18 cellular contexts compared by ENCODE assay signal in genomic region chr3:195079636-195080035, GRCh38.
DNase-seq lines count a peak whose midpoint lies in the region; ATAC-seq and TF ChIP-seq lines count a peak whose summit lies in the region.
"Had no signal": no experiment of that assay in that cellular context is flagged by ENCODE, and none has a peak within 500 bp of the region (broad histone marks: within the 10 kb centered on the region; RNA-seq: fewer than 3 reads in every experiment).

No MANE protein-coding gene starts in this region.

- POLR2A ChIA-PET in MCF 10A (lab: Yijun Ruan, JAX) = no interaction called here

- H3K4me1 ChIP-seq in breast epithelium = peaks cover 0 to 14% of the 10 kb centered on the region in 2 donors
- peaks cover 0 to 46% of the 10 kb centered on the region in 2 donors for H3K4me1 ChIP-seq in right atrium auricular region

- CTCF ChIA-PET in MCF 10A (lab: Yijun Ruan, JAX) = interaction anchor here (0.6 kb wide), 1 partner anchor 215 kb away, joined by 3 read pairs; no protein-coding TSS in a partner anchor

- no peaks in the 10 kb centered on the region for H3K9me3 ChIP-seq in breast epithelium
- no peaks in the 10 kb centered on the region for H3K9me3 ChIP-seq in WERI-Rb-1 (ENCODE audit: severe bottlenecking)
- H3K9me3 ChIP-seq in right atrium auricular region = no peaks in the 10 kb centered on the region

- no peaks in the 10 kb centered on the region for H3K27me3 ChIP-seq in breast epithelium
- no peaks in the 10 kb centered on the region for H3K27me3 ChIP-seq in WERI-Rb-1 (ENCODE audit: insufficient read depth, low read depth, severe bottlenecking)
- no peaks in the 10 kb centered on the region for H3K27me3 ChIP-seq in right atrium auricular region

- no peaks in the 10 kb centered on the region for H3K27me3 Mint-ChIP-seq in MCF 10A (ENCODE audit: insufficient read depth, unreplicated experiment)
- H3K27me3 Mint-ChIP-seq in stimulated activated naive B cell treated with anti-CD40 and anti-IgM and Interleukin-4, amounts not matched to agents 10 μg/mL and 1 μg/mL and 100 μg/mL, for 72 hours = peaks cover 0 to 5% of the 10 kb centered on the region in 2 donors
- H3K27me3 Mint-ChIP-seq: naive thymus-derived CD4-positive, alpha-beta T cell; T-helper 17 cell had no signal

- H3K4me3 Mint-ChIP-seq in MCF 10A (ENCODE audit: unreplicated experiment) = no peak overlapping the region
- H3K4me3 Mint-ChIP-seq in stimulated activated naive B cell treated with anti-CD40 and anti-IgM and Interleukin-4, amounts not matched to agents 10 μg/mL and 1 μg/mL and 100 μg/mL, for 72 hours = peak overlapping the region; percentile 0 to 34
- H3K4me3 Mint-ChIP-seq: T-helper 17 cell had no signal

- H3K9me3 Mint-ChIP-seq in MCF 10A (ENCODE audit: unreplicated experiment) = no peaks in the 10 kb centered on the region
- H3K9me3 Mint-ChIP-seq in stimulated activated naive B cell treated with anti-CD40 and anti-IgM and Interleukin-4, amounts not matched to agents 10 μg/mL and 1 μg/mL and 100 μg/mL, for 72 hours = no peaks in the 10 kb centered on the region
- H3K9me3 Mint-ChIP-seq: IgD-negative memory B cell had no signal

- H3K27ac ChIP-seq in breast epithelium = peak overlapping the region in 1 of 2 donors; percentile 69
- H3K27ac ChIP-seq in WERI-Rb-1 = peak overlapping the region; percentile 55; the same call in 1 of the 2 replicates
- peak overlapping the region; percentile 63 to 72 for H3K27ac ChIP-seq in right atrium auricular region

- DNase-seq in MCF 10A (ENCODE audit: unreplicated experiment) = no peak
- no peak for DNase-seq in breast epithelium (ENCODE audit: low spot score in 2 of 2)
- DNase-seq in WERI-Rb-1 = no peak
- no peak for DNase-seq in right atrium auricular region (ENCODE audit: low spot score)
- no peak for DNase-seq in stimulated activated naive B cell treated with anti-CD40 and anti-IgM and Interleukin-4, amounts not matched to agents 10 μg/mL and 1 μg/mL and 100 μg/mL, for 72 hours
- no peak for DNase-seq in GM19240 (ENCODE audit: insufficient read length, low spot score)
- no peak for DNase-seq in mucosa of gallbladder (ENCODE audit: low spot score)
- DNase-seq in NCI-H748 (lab: John Stamatoyannopoulos, UW; ENCODE audit: unreplicated experiment) = no peak
- DNase-seq: activated T-cell treated with anti-CD3 and anti-CD28 coated beads, Interleukin-2, amount 50 U/mL, for 1 hour; DMS53; erythroblast; NCI-H1417 treated with DMSO at 0.1 percent for 48 hours; NCI-H510A; stimulated activated naive CD4-positive, alpha-beta T cell; T-helper 17 cell had no signal

- no peak for TF ChIP-seq POLR2A in breast epithelium (IDR thresholded peaks at IDR 0.05)

- H3K36me3 Mint-ChIP-seq in MCF 10A (ENCODE audit: insufficient read depth, unreplicated experiment) = no peaks in the 10 kb centered on the region
- peaks cover 0 to 3% of the 10 kb centered on the region in 2 donors for H3K36me3 Mint-ChIP-seq in stimulated activated naive B cell treated with anti-CD40 and anti-IgM and Interleukin-4, amounts not matched to agents 10 μg/mL and 1 μg/mL and 100 μg/mL, for 72 hours

- no peak overlapping the region for H3K4me3 ChIP-seq in breast epithelium
- H3K4me3 ChIP-seq in WERI-Rb-1 (ENCODE audit: low read depth, low read length) = no peak overlapping the region
- no peak overlapping the region for H3K4me3 ChIP-seq in right atrium auricular region

- TF ChIP-seq CTCF in MCF 10A (IDR thresholded peaks at IDR 0.05; ENCODE audit: unreplicated experiment) = no peak
- TF ChIP-seq CTCF in breast epithelium (IDR thresholded peaks at IDR 0.05) = no peak
- no peak for TF ChIP-seq CTCF in WERI-Rb-1 (IDR thresholded peaks at IDR 0.05; ENCODE audit: low read depth, low read length)
- TF ChIP-seq CTCF in right atrium auricular region (IDR thresholded peaks at IDR 0.05) = no peak

- H3K4me1 Mint-ChIP-seq in MCF 10A (ENCODE audit: insufficient read depth, unreplicated experiment) = no peaks in the 10 kb centered on the region
- H3K4me1 Mint-ChIP-seq in stimulated activated naive B cell treated with anti-CD40 and anti-IgM and Interleukin-4, amounts not matched to agents 10 μg/mL and 1 μg/mL and 100 μg/mL, for 72 hours = peaks cover 25 to 28% of the 10 kb centered on the region in 2 donors

- H3K27ac Mint-ChIP-seq in MCF 10A (ENCODE audit: low read depth, unreplicated experiment) = peak overlapping the region; percentile 36
- peak overlapping the region; percentile 81 for H3K27ac Mint-ChIP-seq in stimulated activated naive B cell treated with anti-CD40 and anti-IgM and Interleukin-4, amounts not matched to agents 10 μg/mL and 1 μg/mL and 100 μg/mL, for 72 hours
- H3K27ac Mint-ChIP-seq: T-helper 17 cell had no signal

- peak; percentile 35 to 37 for ATAC-seq in stimulated activated naive B cell treated with anti-CD40 and anti-IgM and Interleukin-4, amounts not matched to agents 10 μg/mL and 1 μg/mL and 100 μg/mL, for 72 hours (replicated peaks)
- ATAC-seq: sciatic nerve, T-helper 17 cell had no signal

- intact Hi-C loops in MCF 10A (cut with micrococcal nuclease) = no loop called here
- intact Hi-C loops in breast epithelium (cut with DNase I; ENCODE audit: low total_unique reads) = no loop called here

- H3K36me3 ChIP-seq in breast epithelium (no peaks in the 10 kb centered on the region), WERI-Rb-1 (no peaks in the 10 kb centered on the region), right atrium auricular region (no peaks in the 10 kb centered on the region)

- BruUV-seq in MCF 10A (replicated peaks; lab: Mats Ljungman, UMichigan) = no TSS peak
